In the genomic region with DNA sequence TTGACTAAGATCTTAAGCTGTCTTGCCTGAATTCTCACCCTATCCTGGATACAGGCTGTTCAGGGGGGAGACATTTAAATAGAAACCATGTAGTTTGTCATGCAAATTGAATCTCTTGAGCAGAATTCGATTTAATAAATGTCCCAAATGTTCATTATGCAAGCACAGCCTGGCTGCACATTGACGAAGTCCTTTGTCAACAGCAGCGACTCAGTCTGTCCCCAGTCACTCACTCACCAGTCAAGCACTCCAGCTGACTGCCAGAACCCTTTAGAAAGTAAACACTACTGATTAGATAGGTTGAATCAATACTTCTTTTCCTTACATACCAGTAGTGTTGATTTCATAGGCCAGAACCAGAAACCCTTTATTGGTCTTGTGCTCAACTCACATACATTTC, we compare ENCODE assay signal across 31 cellular contexts. TPM values are rescaled to one million over a fixed set of nuclear protein-coding genes. Genes with fewer than 3 reads are reported as not detected.
DNase-seq lines count a peak whose midpoint lies in the region; ATAC-seq, FAIRE-seq and TF ChIP-seq lines count a peak whose summit lies in the region.
"Had no signal": no experiment of that assay in that cellular context is flagged by ENCODE, and none has a peak within 500 bp of the region (broad histone marks: within the 10 kb centered on the region; RNA-seq: fewer than 3 reads in every experiment).

No MANE protein-coding gene starts in this region.

- FAIRE-seq in HTR-8/SVneo (lab: Jason Lieb, UNC), result peak; percentile 52
- no peak for FAIRE-seq in HepG2 (lab: Jason Lieb, UNC)
- FAIRE-seq: GM12891, islet of Langerhans had no signal

- no peaks in the 10 kb centered on the region for H3K27me3 ChIP-seq in Caco-2 (replicated peaks; ENCODE audit: control insufficient read depth, insufficient read depth, low read length)
- H3K27me3 ChIP-seq in HepG2 (ENCODE audit: control insufficient read depth in 1 of 2, insufficient read depth in 2 of 2, low read length in 2 of 2), result no peaks in the 10 kb centered on the region
- H3K27me3 ChIP-seq: gastroesophageal sphincter, sigmoid colon, vagina had no signal

- H3K36me3 ChIP-seq in Caco-2 (ENCODE audit: control insufficient read depth, insufficient read depth, low read length) (no peaks in the 10 kb centered on the region), HepG2 (replicated peaks in 1 of 2; ENCODE audit: control insufficient read depth in 1 of 2, insufficient read depth in 2 of 2, low read length in 2 of 2) (no peaks in the 10 kb centered on the region)
- H3K36me3 ChIP-seq: gastroesophageal sphincter, sigmoid colon, vagina had no signal

- no peaks in the 10 kb centered on the region for H4K20me1 ChIP-seq in HepG2 (ENCODE audit: insufficient read depth, low read length)

- no peak overlapping the region for H3K4me2 ChIP-seq in HepG2 (ENCODE audit: low read depth, low read length)

- intact Hi-C loops in Caco-2 (cut with micrococcal nuclease; ENCODE audit: unreplicated experiment) (loop anchor here (1.0 kb wide), 2 partner anchors 8 to 25 kb away; no protein-coding TSS in a partner anchor), HepG2 (cut with micrococcal nuclease; ENCODE audit: unreplicated experiment) (no loop called here), lower leg skin (cut with DNase I; ENCODE audit: low total_unique reads) (no loop called here)

- H3K4me1 ChIP-seq in Caco-2, result peaks cover 65% of the 10 kb centered on the region
- peaks cover 13% of the 10 kb centered on the region for H3K4me1 ChIP-seq in HepG2 (ENCODE audit: insufficient read depth, low read length)
- H3K4me1 ChIP-seq: gastroesophageal sphincter, sigmoid colon, vagina had no signal

- peak; percentile 67; the same call in 2 of the 3 replicates for ATAC-seq in HepG2
- ATAC-seq: activated naive CD8-positive, alpha-beta T cell treated with anti-CD3 and anti-CD28 coated beads, Interleukin-2, amount 50 U/mL, for 24 hours; activated T-cell treated with anti-CD3 and anti-CD28 coated beads, Interleukin-2, amount 50 U/mL, for 4 hours; gastroesophageal sphincter; stimulated activated naive CD8-positive, alpha-beta T cell treated with anti-CD3 and anti-CD28 coated beads, Interleukin-15, Interleukin-2, amounts not matched to agents 100 U/mL and 50 U/mL, for 24 hours had no signal

- no peak overlapping the region for H3K9ac ChIP-seq in HepG2 (ENCODE audit: insufficient read depth, low read depth, low read length)
- H3K9ac ChIP-seq: GM23248 had no signal

- CTCF ChIA-PET in Caco-2 (lab: Charles Lee), result no interaction called here
- CTCF ChIA-PET in HepG2 (lab: Yijun Ruan, JAX; ENCODE audit: low intra/inter-chr PET ratio, low total read pairs), result no interaction called here

- H3K9me3 Mint-ChIP-seq in Caco-2 (ENCODE audit: unreplicated experiment), result no peaks in the 10 kb centered on the region
- peaks cover 10% of the 10 kb centered on the region for H3K9me3 Mint-ChIP-seq in chondrocyte (ENCODE audit: low read depth)
- H3K9me3 Mint-ChIP-seq: activated CD4-positive, alpha-beta T cell treated with anti-CD3 and anti-CD28 coated beads, Interleukin-2, amount 10 ng/mL, durations not matched to agents 7 days and 5 days; activated naive CD8-positive, alpha-beta T cell treated with anti-CD3 and anti-CD28 coated beads, Interleukin-2, amount 50 U/mL, for 24 hours; activated T-cell treated with anti-CD3 and anti-CD28 coated beads, Interleukin-2, amount 50 U/mL, for 4 hours; nephron progenitor cell had no signal

- H3K4me3 ChIP-seq in Caco-2 (ENCODE audit: low read depth, low read length) (no peak overlapping the region), HepG2 (replicated peaks in 1 of 3; ENCODE audit: insufficient read depth in 1 of 3, low read depth in 2 of 3, low read length in 3 of 3) (no peak overlapping the region), lower leg skin (ENCODE audit: low read depth, poor library complexity, severe bottlenecking) (no peak overlapping the region)
- H3K4me3 ChIP-seq: gastroesophageal sphincter, GM23248, lung, sigmoid colon, vagina had no signal

- no peaks in the 10 kb centered on the region for H3K27me3 Mint-ChIP-seq in Caco-2 (ENCODE audit: insufficient read depth, unreplicated experiment)
- no peaks in the 10 kb centered on the region for H3K27me3 Mint-ChIP-seq in chondrocyte (ENCODE audit: low read depth)
- H3K27me3 Mint-ChIP-seq: activated CD4-positive, alpha-beta T cell treated with anti-CD3 and anti-CD28 coated beads, Interleukin-2, amount 10 ng/mL, durations not matched to agents 7 days and 5 days; activated naive CD8-positive, alpha-beta T cell treated with anti-CD3 and anti-CD28 coated beads, Interleukin-2, amount 50 U/mL, for 24 hours; central memory CD8-positive, alpha-beta T cell had no signal

- H3K36me3 Mint-ChIP-seq in Caco-2 (ENCODE audit: insufficient read depth, unreplicated experiment) (no peaks in the 10 kb centered on the region), chondrocyte (ENCODE audit: low read depth) (peaks cover 11% of the 10 kb centered on the region)

- TF ChIP-seq EP300 in HepG2 (IDR thresholded peaks at IDR 0.05; ENCODE audit: low read depth in 2 of 2, low read length in 2 of 2), result no peak
- TF ChIP-seq EP300 in HepG2 (CRISPR knock-in tag; IDR thresholded peaks at IDR 0.05; ENCODE audit: borderline replicate concordance), result no peak

- peak overlapping the region; percentile 80 for H3K27ac Mint-ChIP-seq in Caco-2 (ENCODE audit: unreplicated experiment)
- no peak overlapping the region for H3K27ac Mint-ChIP-seq in chondrocyte (ENCODE audit: unreplicated experiment)
- H3K27ac Mint-ChIP-seq: activated CD4-positive, alpha-beta T cell treated with anti-CD3 and anti-CD28 coated beads, Interleukin-2, amount 10 ng/mL, durations not matched to agents 7 days and 5 days; activated naive CD8-positive, alpha-beta T cell treated with anti-CD3 and anti-CD28 coated beads, Interleukin-2, amount 50 U/mL, for 24 hours had no signal

- TF ChIP-seq POLR2A in HepG2 (IDR thresholded peaks at IDR 0.05; ENCODE audit: insufficient read depth in 1 of 2, low read depth in 2 of 2, low read length in 2 of 2), result no peak
- TF ChIP-seq POLR2A in lower leg skin (IDR thresholded peaks at IDR 0.05), result no peak

- H3K4me3 Mint-ChIP-seq in Caco-2 (ENCODE audit: unreplicated experiment), result peak overlapping the region; percentile 36
- no peak overlapping the region for H3K4me3 Mint-ChIP-seq in chondrocyte (ENCODE audit: unreplicated experiment)
- H3K4me3 Mint-ChIP-seq: activated CD4-positive, alpha-beta T cell treated with anti-CD3 and anti-CD28 coated beads, Interleukin-2, amount 10 ng/mL, durations not matched to agents 7 days and 5 days; activated naive CD8-positive, alpha-beta T cell treated with anti-CD3 and anti-CD28 coated beads, Interleukin-2, amount 50 U/mL, for 24 hours; activated T-cell treated with anti-CD3 and anti-CD28 coated beads, Interleukin-2, amount 50 U/mL, for 4 hours; central memory CD8-positive, alpha-beta T cell; nephron progenitor cell had no signal

- DNase-seq in Caco-2 (peak; percentile 70 to 81), HTR-8/SVneo (ENCODE audit: insufficient read length, low spot score) (no peak), NCI-H774 (lab: John Stamatoyannopoulos, UW) (peak; percentile 20), HepG2 (ENCODE audit: low spot score) (peak; percentile 12), GF-D8 (lab: John Stamatoyannopoulos, UW) (no peak), superior temporal gyrus (ENCODE audit: extremely low spot score) (no peak), chondrocyte (ENCODE audit: low spot score) (no peak), lower leg skin (ENCODE audit: low spot score in 2 of 2) (no peak)
- DNase-seq: activated CD4-positive, alpha-beta T cell treated with anti-CD3 and anti-CD28 coated beads, Interleukin-2, amount 10 ng/mL, durations not matched to agents 7 days and 5 days; activated naive CD8-positive, alpha-beta T cell treated with anti-CD3 and anti-CD28 coated beads, Interleukin-2, amount 50 U/mL, for 24 hours; activated T-cell treated with anti-CD3 and anti-CD28 coated beads, Interleukin-2, amount 50 U/mL, for 4 hours; dermis blood vessel endothelial cell; EL; GM23248; NCI-H1694 treated with DMSO at 0.1 percent for 48 hours; NCI-H2171 treated with DMSO at 0.1 percent for 48 hours; NCI-H526 treated with DMSO at 0.1 percent for 48 hours; nephron progenitor cell; OCI-M1; sigmoid colon; stimulated activated CD4-positive, alpha-beta T cell treated with anti-CD3 and anti-CD28 coated beads, Interleukin-15, amount 100 ng/mL, for 24 hours; stimulated activated naive CD8-positive, alpha-beta T cell treated with anti-CD3 and anti-CD28 coated beads, Interleukin-15, Interleukin-2, amounts not matched to agents 100 U/mL and 50 U/mL, for 24 hours; T1000 had no signal

- BruUV-seq in Caco-2 (replicated peaks; lab: Mats Ljungman, UMichigan) (no TSS peak), HepG2 (replicated peaks; lab: Mats Ljungman, UMichigan) (no TSS peak)

- TF ChIP-seq RAD21 in HepG2 (CRISPR knock-in tag; IDR thresholded peaks at IDR 0.05), result no peak

- H2AFZ ChIP-seq in HepG2 (ENCODE audit: low read length), result no peak overlapping the region
- H2AFZ ChIP-seq: GM23248 had no signal

- no peaks in the 10 kb centered on the region for H3K9me3 ChIP-seq in Caco-2
- H3K9me3 ChIP-seq in HepG2 (ENCODE audit: low read length), result no peaks in the 10 kb centered on the region
- H3K9me3 ChIP-seq: gastroesophageal sphincter, sigmoid colon, vagina had no signal

- 9% methylated on average over 3 of the region's 3 CpGs for WGBS in HepG2 (ENCODE audit: low lambda C conversion rate)
- WGBS in lower leg skin, 2 donors, result 42 to 58% methylated on average over 3 of the region's 3 CpGs

- no peak overlapping the region for H3K27ac ChIP-seq in HepG2 (ENCODE audit: extremely low read length, insufficient read depth, low read length)
- H3K27ac ChIP-seq: C4-2B, gastroesophageal sphincter, GM23248, sigmoid colon, vagina had no signal

- in situ Hi-C loops in HepG2 (cut with HindIII; ENCODE audit: extremely low pct_ligation_motif_present, low pct_unique_long_range_greater_than_20kb), result loop anchor here (25.0 kb wide), 1 partner anchor 809 kb away; no protein-coding TSS in a partner anchor

- H3K4me1 Mint-ChIP-seq in Caco-2 (ENCODE audit: low read depth, unreplicated experiment) (peaks cover 37% of the 10 kb centered on the region), chondrocyte (ENCODE audit: low read depth) (peaks cover 39% of the 10 kb centered on the region)
- H3K4me1 Mint-ChIP-seq: activated CD4-positive, alpha-beta T cell treated with anti-CD3 and anti-CD28 coated beads, Interleukin-2, amount 10 ng/mL, durations not matched to agents 7 days and 5 days; activated naive CD8-positive, alpha-beta T cell treated with anti-CD3 and anti-CD28 coated beads, Interleukin-2, amount 50 U/mL, for 24 hours; central memory CD8-positive, alpha-beta T cell had no signal

- TF ChIP-seq CTCF in Caco-2 (IDR thresholded peaks at IDR 0.05; ENCODE audit: insufficient read depth in 1 of 2, low read depth in 1 of 2, low read length in 1 of 2, severe bottlenecking in 1 of 2, unreplicated experiment in 1 of 2) (no peak), HepG2 (CRISPR knock-in tag; IDR thresholded peaks at IDR 0.05) (no peak), chondrocyte (IDR thresholded peaks at IDR 0.05) (no peak), lower leg skin (IDR thresholded peaks at IDR 0.05) (no peak)

- no peaks in the 10 kb centered on the region for H3K79me2 ChIP-seq in HepG2 (ENCODE audit: insufficient read depth, low read length)

- POLR2A ChIA-PET in Caco-2 (lab: Charles Lee) (no interaction called here), HepG2 (lab: Yijun Ruan, JAX) (no interaction called here)

RNA-seq across cellular contexts. Expression of a gene that starts 27.5 kb away (rescaled TPM):
- total RNA-seq in Caco-2 (2022) (16.0 and 18.0 TPM in 2 replicates), HepG2 (2016; rRNA removed; fragmentation: Illumina TruSeq; extraction: Trizol) (not detected in 2 replicates), chondrocyte (50.7 to 104 TPM (median 55.5 TPM) in 3 replicates), lower leg skin (1 to 10 TPM in 2 of 4 donors, under 1 TPM in 2; 0.13 to 2.5 (median 0.82) TPM)
- total RNA-seq in HepG2 (2016; cell fraction: cytosol; rRNA removed; fragmentation: Illumina TruSeq; extraction: Trizol; ENCODE audit: low read depth), result not detected in 2 replicates
- not detected in 2 replicates for total RNA-seq in HepG2 (2016; cell fraction: insoluble cytoplasmic fraction; rRNA removed; fragmentation: Illumina TruSeq; extraction: Trizol)
- total RNA-seq in HepG2 (2016; cell fraction: membrane; rRNA removed; fragmentation: Illumina TruSeq; extraction: Trizol), result not detected in 2 replicates
- total RNA-seq in HepG2 (2016; cell fraction: nucleus; rRNA removed; fragmentation: Illumina TruSeq; extraction: Trizol), result not detected in 2 replicates
- polyA plus RNA-seq in HepG2 (2011; rRNA removed), result not detected in 2 replicates
- polyA plus RNA-seq in HepG2 (2011; cell fraction: cytosol; rRNA removed), result 0.04 TPM in 1 of 2 replicates, not detected in the other
- not detected in 2 replicates for polyA plus RNA-seq in HepG2 (2011; cell fraction: nucleus; rRNA removed)
- not detected in 2 replicates for polyA plus RNA-seq in HepG2 (2012)
- not detected in 2 replicates for polyA plus RNA-seq in HepG2 (2016; cell fraction: cytosol; fragmentation: Illumina TruSeq; extraction: Trizol; ENCODE audit: low read depth)
- not detected in 2 replicates for polyA plus RNA-seq in HepG2 (2016; cell fraction: insoluble cytoplasmic fraction; fragmentation: Illumina TruSeq; extraction: Trizol; ENCODE audit: low read depth)
- not detected in 2 replicates for polyA plus RNA-seq in HepG2 (2016; cell fraction: membrane; fragmentation: Illumina TruSeq; extraction: Trizol; ENCODE audit: low read depth)
- polyA plus RNA-seq in HepG2 (2016; cell fraction: nucleus; fragmentation: Illumina TruSeq; extraction: Trizol; ENCODE audit: insufficient read depth, low read depth), result not detected in 2 replicates
- not detected in 2 replicates for polyA minus RNA-seq in HepG2 (2011; rRNA and poly(A)+ RNA removed; ENCODE audit: low replicate concordance)
- not detected in 2 replicates for polyA minus RNA-seq in HepG2 (2011; cell fraction: cytosol; rRNA and poly(A)+ RNA removed)
- polyA minus RNA-seq in HepG2 (2011; cell fraction: nucleus; rRNA and poly(A)+ RNA removed), result not detected in 2 replicates
- total RNA-seq: activated CD4-positive, alpha-beta T cell treated with anti-CD3 and anti-CD28 coated beads, Interleukin-2, amount 10 ng/mL, durations not matched to agents 7 days and 5 days; activated T-cell treated with anti-CD3 and anti-CD28 coated beads, Interleukin-2, amount 50 U/mL, for 4 hours; LHCN-M2 had no signal

Comparison
In these comparisons a context has a peak if more than half of its experiments do, and no peak if none do; other contexts are left out.
1. DNase-seq: peak in Caco-2 (2 of 2), NCI-H774 (single experiment) and HepG2 (single experiment); none in HTR-8/SVneo (single experiment), GF-D8 (single experiment), superior temporal gyrus (single experiment), chondrocyte (single experiment) and lower leg skin (0 of 2).